In the genomic region with DNA sequence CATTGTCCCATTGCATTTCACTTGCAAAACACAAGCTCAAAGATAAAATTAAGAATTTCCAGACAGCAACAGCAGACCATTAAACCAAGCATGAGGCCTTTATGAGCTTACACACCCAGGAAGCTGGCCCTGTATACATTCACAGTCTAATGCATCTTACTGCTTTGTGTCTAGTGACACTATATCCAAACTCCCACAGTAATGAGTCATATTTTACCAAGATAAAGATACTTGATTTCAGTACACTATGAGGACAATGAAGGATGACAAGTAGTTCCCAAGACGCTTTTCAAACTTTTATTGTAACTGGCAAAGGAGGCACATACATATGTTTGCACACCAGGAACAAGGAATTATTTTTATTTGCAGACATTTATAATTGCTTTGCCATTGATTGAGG, we compare ENCODE assay signal across 25 cellular contexts.
DNase-seq lines count a peak whose midpoint lies in the region; ATAC-seq, FAIRE-seq and TF ChIP-seq lines count a peak whose summit lies in the region.
"Had no signal": no experiment of that assay in that cellular context is flagged by ENCODE, and none has a peak within 500 bp of the region (broad histone marks: within the 10 kb centered on the region; RNA-seq: fewer than 3 reads in every experiment).

No MANE protein-coding gene starts in this region.

- H3K9me3 Mint-ChIP-seq in naive thymus-derived CD4-positive, alpha-beta T cell: peaks cover 0 to 3% (median 0%) of the 10 kb centered on the region in 11 donors
- H3K9me3 Mint-ChIP-seq: CD14-positive monocyte had no signal

- no peak overlapping the region for H4K91ac ChIP-seq in mesenchymal stem cell (ENCODE audit: low read length)

- H3K4me1 Mint-ChIP-seq in naive thymus-derived CD4-positive, alpha-beta T cell: no peaks in the 10 kb centered on the region
- H3K4me1 Mint-ChIP-seq: CD14-positive monocyte had no signal

- no peaks in the 10 kb centered on the region for H3K4me1 ChIP-seq in K562 (replicated peaks in 1 of 2; ENCODE audit: control insufficient read depth in 2 of 2, insufficient read depth in 2 of 2, low read length in 2 of 2)
- no peaks in the 10 kb centered on the region for H3K4me1 ChIP-seq in mesenchymal stem cell (ENCODE audit: control insufficient read depth, insufficient read depth, low read depth, low read length)
- no peaks in the 10 kb centered on the region for H3K4me1 ChIP-seq in left lung
- H3K4me1 ChIP-seq in naive thymus-derived CD4-positive, alpha-beta T cell (ENCODE audit: control insufficient read depth in 2 of 2, insufficient read depth in 2 of 2, low read length in 2 of 2): no peaks in the 10 kb centered on the region
- H3K4me1 ChIP-seq: Peyer's patch had no signal

- no peak for TF ChIP-seq EP300 in K562 (IDR thresholded peaks at IDR 0.05; ENCODE audit: low read length)

- POLR2A ChIA-PET in K562 (lab: Yijun Ruan, JAX): interaction anchor here (1.0 to 1.4 kb wide), 2 partner anchors 9 kb away, joined by 3 to 4 read pairs; no protein-coding TSS in a partner anchor
- POLR2A ChIA-PET in naive thymus-derived CD4-positive, alpha-beta T cell (lab: Charles Lee): no interaction called here

- H3K4me2 ChIP-seq in K562 (ENCODE audit: insufficient read depth, low read length): no peak overlapping the region
- H3K4me2 ChIP-seq in mesenchymal stem cell (ENCODE audit: low read length, poor library complexity, severe bottlenecking): no peak overlapping the region

- no peak overlapping the region for H4K8ac ChIP-seq in mesenchymal stem cell (ENCODE audit: low read length)

- no peaks in the 10 kb centered on the region for H3K9me3 ChIP-seq in K562 (replicated peaks; ENCODE audit: control insufficient read depth, insufficient read depth, low read depth, low read length)
- no peaks in the 10 kb centered on the region for H3K9me3 ChIP-seq in mesenchymal stem cell (ENCODE audit: control insufficient read depth, low read length)
- H3K9me3 ChIP-seq in left lung: no peaks in the 10 kb centered on the region
- H3K9me3 ChIP-seq in naive thymus-derived CD4-positive, alpha-beta T cell (ENCODE audit: control insufficient read depth in 2 of 3, low read length in 3 of 3): no peaks in the 10 kb centered on the region
- H3K9me3 ChIP-seq: Peyer's patch had no signal

- H2AFZ ChIP-seq in K562 (ENCODE audit: low read depth, low read length) (no peak overlapping the region), mesenchymal stem cell (ENCODE audit: low read depth, low read length) (no peak overlapping the region)

- in situ Hi-C loops in K562 (cut with MboI): no loop called here

- no peak for TF ChIP-seq RAD21 in K562 (CRISPR knock-in tag; conservative IDR thresholded peaks at IDR 0.05 in 1 of 2, IDR thresholded peaks at IDR 0.05 in 1 of 2)

- no TSS peak for BruUV-seq in K562 (replicated peaks; lab: Mats Ljungman, UMichigan)

- H3K9me1 ChIP-seq in K562 (ENCODE audit: control insufficient read depth, insufficient read depth, low read length): no peaks in the 10 kb centered on the region

- no peak overlapping the region for H2BK15ac ChIP-seq in mesenchymal stem cell (ENCODE audit: low read depth, poor library complexity, severe bottlenecking)

- H3K4me3 ChIP-seq in K562 (no peak overlapping the region), mesenchymal stem cell (ENCODE audit: insufficient read depth in 1 of 2, low read depth in 1 of 2, low read length in 2 of 2) (no peak overlapping the region), left lung (no peak overlapping the region)
- no peak overlapping the region for H3K4me3 ChIP-seq in naive thymus-derived CD4-positive, alpha-beta T cell (ENCODE audit: low read length)
- H3K4me3 ChIP-seq: Peyer's patch had no signal

- H2BK12ac ChIP-seq in mesenchymal stem cell (ENCODE audit: low read length in 2 of 2): no peak overlapping the region

- H3K79me2 ChIP-seq in K562 (ENCODE audit: control insufficient read depth, insufficient read depth, low read length): no peaks in the 10 kb centered on the region

- intact Hi-C loops in K562 (cut with micrococcal nuclease) (loop anchor here (10.0 kb wide), 1 partner anchor 1585 kb away; no protein-coding TSS in a partner anchor), left lung (cut with DNase I) (no loop called here)
- intact Hi-C loops in naive thymus-derived CD4-positive, alpha-beta T cell (cut with micrococcal nuclease): no loop called here

- no peak for FAIRE-seq in K562 (lab: Jason Lieb, UNC)
- no peak for FAIRE-seq in GM12892 (lab: Jason Lieb, UNC)
- FAIRE-seq: G401.6, GM19239, HepG2 had no signal

- H2AK5ac ChIP-seq in mesenchymal stem cell (ENCODE audit: low read length, severe bottlenecking): no peak overlapping the region

- H3K79me1 ChIP-seq in mesenchymal stem cell (replicated peaks; ENCODE audit: low read length, poor library complexity, severe bottlenecking): no peaks in the 10 kb centered on the region

- no peak for ATAC-seq in K562
- no peak for ATAC-seq in left lung
- ATAC-seq in naive thymus-derived CD4-positive, alpha-beta T cell: no peak
- ATAC-seq: HepG2 had no signal

- H3K27me3 Mint-ChIP-seq in naive thymus-derived CD4-positive, alpha-beta T cell: peaks cover 0 to 8% (median 0%) of the 10 kb centered on the region in 5 donors

- H3K9ac ChIP-seq in K562 (ENCODE audit: insufficient read depth in 1 of 2, low read depth in 2 of 2, low read length in 2 of 2): no peak overlapping the region
- no peak overlapping the region for H3K9ac ChIP-seq in mesenchymal stem cell (ENCODE audit: low read length)

- H3K27ac Mint-ChIP-seq in naive thymus-derived CD4-positive, alpha-beta T cell: no peak overlapping the region
- H3K27ac Mint-ChIP-seq: CD14-positive monocyte had no signal

- TF ChIP-seq CTCF in C4-2B (conservative IDR thresholded peaks at IDR 0.05) (no peak), K562 (IDR thresholded peaks at IDR 0.05 in 2 of 3, conservative IDR thresholded peaks at IDR 0.05 in 1 of 3; ENCODE audit: insufficient read depth in 2 of 3, low read depth in 1 of 3, low read length in 3 of 3) (no peak), left lung (IDR thresholded peaks at IDR 0.05) (no peak)

- no peaks in the 10 kb centered on the region for H3K36me3 Mint-ChIP-seq in naive thymus-derived CD4-positive, alpha-beta T cell
- H3K36me3 Mint-ChIP-seq: CD14-positive monocyte had no signal

- no peak overlapping the region for H3K4ac ChIP-seq in mesenchymal stem cell (ENCODE audit: low read depth in 1 of 2, low read length in 2 of 2)

- H3K18ac ChIP-seq in mesenchymal stem cell (ENCODE audit: low read depth in 1 of 2, low read length in 2 of 2): peak overlapping the region in 1 of 2 experiments; percentile 55

- 0% methylated on average over 1 of the region's 1 CpG for WGBS in K562 (ENCODE audit: insufficient coverage, low coverage, missing lambda C conversion rate)
- no CpG with 5 or more reads among the region's 1 CpG for WGBS in mesenchymal stem cell

- TF ChIP-seq POLR2A in K562 (conservative IDR thresholded peaks at IDR 0.05) (no peak), GM12892 (IDR thresholded peaks at IDR 0.05; ENCODE audit: low read depth, low read length) (no peak)

- H3K27me3 ChIP-seq in K562 (ENCODE audit: control insufficient read depth in 2 of 2, insufficient read depth in 2 of 2, low read length in 2 of 2): no peaks in the 10 kb centered on the region
- H3K27me3 ChIP-seq in mesenchymal stem cell (ENCODE audit: control insufficient read depth in 1 of 2, insufficient read depth in 1 of 2, low read length in 2 of 2): no peaks in the 10 kb centered on the region
- H3K27me3 ChIP-seq in left lung: no peaks in the 10 kb centered on the region
- no peaks in the 10 kb centered on the region for H3K27me3 ChIP-seq in naive thymus-derived CD4-positive, alpha-beta T cell (ENCODE audit: control insufficient read depth in 2 of 2, insufficient read depth in 2 of 2, low read length in 2 of 2)
- H3K27me3 ChIP-seq: Peyer's patch had no signal

- CTCF ChIA-PET in K562 (lab: Yijun Ruan, JAX; ENCODE audit: low intra/inter-chr PET ratio): no interaction called here
- CTCF ChIA-PET in naive thymus-derived CD4-positive, alpha-beta T cell (lab: Charles Lee): no interaction called here

- H3K4me3 Mint-ChIP-seq in naive thymus-derived CD4-positive, alpha-beta T cell: no peak overlapping the region
- H3K4me3 Mint-ChIP-seq: CD14-positive monocyte had no signal

- H3K27ac ChIP-seq in C4-2B: peak overlapping the region; percentile 98; the same call in 1 of the 2 replicates
- H3K27ac ChIP-seq in K562 (ENCODE audit: extremely low read depth, low read depth, low read length): no peak overlapping the region
- H3K27ac ChIP-seq in mesenchymal stem cell (ENCODE audit: low read length, poor library complexity, severe bottlenecking): no peak overlapping the region
- H3K27ac ChIP-seq in left lung: no peak overlapping the region
- H3K27ac ChIP-seq in naive thymus-derived CD4-positive, alpha-beta T cell (ENCODE audit: low read depth, low read length): no peak overlapping the region
- H3K27ac ChIP-seq: Peyer's patch had no signal

- H3K14ac ChIP-seq in mesenchymal stem cell (ENCODE audit: low read length in 2 of 2): no peak overlapping the region

- DNase-seq in NCI-H69 (lab: John Stamatoyannopoulos, UW) (peak; percentile 39), K562 (ENCODE audit: extremely low read depth in 1 of 4, low spot score in 3 of 4) (no peak), mesenchymal stem cell (peak; percentile 70), DMS 273 treated with DMSO at 0.1 percent for 48 hours (lab: John Stamatoyannopoulos, UW) (no peak), GM12892 (ENCODE audit: insufficient read length) (no peak), left lung (no peak)
- no peak for DNase-seq in naive thymus-derived CD4-positive, alpha-beta T cell
- DNase-seq: ACHN, DND-41, GOT3, KG1, MV-4-11, NCI-H1417, NCI-H187, NCI-H2107, NCI-H345, NCI-H524 treated with DMSO at 0.1 percent for 48 hours, Peyer's patch, Right ventricle myocardium superior, SW 1271 had no signal

- H2BK120ac ChIP-seq in mesenchymal stem cell (ENCODE audit: low read depth, low read length): no peak overlapping the region

- H2BK5ac ChIP-seq in mesenchymal stem cell (ENCODE audit: low read depth, low read length, poor library complexity, severe bottlenecking): no peak overlapping the region

- H3K36me3 ChIP-seq in K562 (ENCODE audit: control insufficient read depth, insufficient read depth, low read length) (no peaks in the 10 kb centered on the region), mesenchymal stem cell (ENCODE audit: control insufficient read depth in 1 of 2, insufficient read depth in 2 of 2, low read depth in 1 of 2, low read length in 2 of 2) (no peaks in the 10 kb centered on the region), left lung (no peaks in the 10 kb centered on the region)
- H3K36me3 ChIP-seq in naive thymus-derived CD4-positive, alpha-beta T cell (ENCODE audit: control insufficient read depth in 2 of 3, insufficient read depth in 3 of 3, low read length in 3 of 3): no peaks in the 10 kb centered on the region
- H3K36me3 ChIP-seq: Peyer's patch had no signal

- H4K20me1 ChIP-seq in K562 (replicated peaks; ENCODE audit: control insufficient read depth, insufficient read depth, low read length): no peaks in the 10 kb centered on the region

- no peak overlapping the region for H3K23ac ChIP-seq in mesenchymal stem cell (ENCODE audit: low read length in 2 of 2)

TF ChIP-seq in K562, 482 proteins besides CTCF, POLR2A, EP300 and RAD21 (continues in another document):
- no peak for TF ChIP-seq NFE2L1 (tag; IDR thresholded peaks at IDR 0.05; ENCODE audit: borderline replicate concordance, low read depth)

Comparison
In these comparisons a context has a peak if more than half of its experiments do, and no peak if none do; other contexts are left out.
1. DNase-seq: peak in NCI-H69 (single experiment) and mesenchymal stem cell (single experiment); none in K562 (0 of 4), DMS 273 treated with DMSO at 0.1 percent for 48 hours (single experiment), GM12892 (single experiment), left lung (0 of 2) and naive thymus-derived CD4-positive, alpha-beta T cell (0 of 9).